1 cellular context compared by ENCODE assay signal in genomic region chr5:175800656-175801081, GRCh38.
TF ChIP-seq lines count a peak whose summit lies in the region.

No MANE protein-coding gene starts in this region.

TF ChIP-seq in SK-N-SH, 30 proteins besides CTCF, POLR2A, EP300 and RAD21 (continued from another document):
- TF ChIP-seq, protein P1, sequence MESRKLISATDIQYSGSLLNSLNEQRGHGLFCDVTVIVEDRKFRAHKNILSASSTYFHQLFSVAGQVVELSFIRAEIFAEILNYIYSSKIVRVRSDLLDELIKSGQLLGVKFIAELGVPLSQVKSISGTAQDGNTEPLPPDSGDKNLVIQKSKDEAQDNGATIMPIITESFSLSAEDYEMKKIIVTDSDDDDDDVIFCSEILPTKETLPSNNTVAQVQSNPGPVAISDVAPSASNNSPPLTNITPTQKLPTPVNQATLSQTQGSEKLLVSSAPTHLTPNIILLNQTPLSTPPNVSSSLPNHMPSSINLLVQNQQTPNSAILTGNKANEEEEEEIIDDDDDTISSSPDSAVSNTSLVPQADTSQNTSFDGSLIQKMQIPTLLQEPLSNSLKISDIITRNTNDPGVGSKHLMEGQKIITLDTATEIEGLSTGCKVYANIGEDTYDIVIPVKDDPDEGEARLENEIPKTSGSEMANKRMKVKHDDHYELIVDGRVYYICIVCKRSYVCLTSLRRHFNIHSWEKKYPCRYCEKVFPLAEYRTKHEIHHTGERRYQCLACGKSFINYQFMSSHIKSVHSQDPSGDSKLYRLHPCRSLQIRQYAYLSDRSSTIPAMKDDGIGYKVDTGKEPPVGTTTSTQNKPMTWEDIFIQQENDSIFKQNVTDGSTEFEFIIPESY (IDR thresholded peaks at IDR 0.05; ENCODE audit: borderline replicate concordance, low read depth): no peak
- TF ChIP-seq SMC3 (IDR thresholded peaks at IDR 0.05; ENCODE audit: low read depth, low read length): no peak
- no peak for TF ChIP-seq POLR2AphosphoS5 (IDR thresholded peaks at IDR 0.05; ENCODE audit: low read depth, low read length)
- peak; percentile 48; the same call in 1 of the 2 replicates for TF ChIP-seq MXI1 (IDR thresholded peaks at IDR 0.05; ENCODE audit: low read depth, low read length)
- TF ChIP-seq GATA2 (CRISPR knock-in tag; IDR thresholded peaks at IDR 0.05): no peak
- TF ChIP-seq, protein P2, sequence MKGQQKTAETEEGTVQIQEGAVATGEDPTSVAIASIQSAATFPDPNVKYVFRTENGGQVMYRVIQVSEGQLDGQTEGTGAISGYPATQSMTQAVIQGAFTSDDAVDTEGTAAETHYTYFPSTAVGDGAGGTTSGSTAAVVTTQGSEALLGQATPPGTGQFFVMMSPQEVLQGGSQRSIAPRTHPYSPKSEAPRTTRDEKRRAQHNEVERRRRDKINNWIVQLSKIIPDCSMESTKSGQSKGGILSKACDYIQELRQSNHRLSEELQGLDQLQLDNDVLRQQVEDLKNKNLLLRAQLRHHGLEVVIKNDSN (IDR thresholded peaks at IDR 0.05; ENCODE audit: borderline replicate concordance, low read depth): no peak; the same call in 1 of the 2 replicates
